8 cellular contexts compared by ENCODE assay signal in genomic region chr17:40178021-40178601, GRCh38. TPM values are rescaled to one million over a fixed set of nuclear protein-coding genes. Genes with fewer than 3 reads are reported as not detected.
A peak's percentile ranks its signal among the peaks of the same experiment; 100 is the strongest.
DNase-seq lines count a peak whose midpoint lies in the region; ATAC-seq and TF ChIP-seq lines count a peak whose summit lies in the region.

No MANE protein-coding gene starts in this region.

- H3K27ac ChIP-seq in OCI-LY1 (ENCODE audit: low read depth, low read length, poor library complexity, severe bottlenecking) (no peak overlapping the region), esophagus (ENCODE audit: low read depth in 2 of 2, low read length in 1 of 2) (peak overlapping the region; percentile 97 to 98)

- H3K9me3 Mint-ChIP-seq in Caco-2 (ENCODE audit: unreplicated experiment): no peaks in the 10 kb centered on the region
- no peaks in the 10 kb centered on the region for H3K9me3 Mint-ChIP-seq in osteocyte (ENCODE audit: unreplicated experiment)

- BruUV-seq in Caco-2 (replicated peaks; lab: Mats Ljungman, UMichigan): no TSS peak

- no peak for ATAC-seq in HG03159 (IDR thresholded peaks at IDR 0.05; ENCODE audit: unreplicated experiment)
- no peak for ATAC-seq in HG02973 (IDR thresholded peaks at IDR 0.05; ENCODE audit: unreplicated experiment)

- no peaks in the 10 kb centered on the region for H4K20me1 ChIP-seq in OCI-LY1 (ENCODE audit: insufficient read depth, low read length)

- H3K27ac Mint-ChIP-seq in Caco-2 (ENCODE audit: unreplicated experiment): peak overlapping the region; percentile 22
- H3K27ac Mint-ChIP-seq in osteocyte (ENCODE audit: unreplicated experiment): no peak overlapping the region

- no peaks in the 10 kb centered on the region for H3F3A ChIP-seq in OCI-LY1 (ENCODE audit: insufficient read depth, low read length)

- H3K4me1 ChIP-seq in Caco-2: peaks cover 15% of the 10 kb centered on the region
- peaks cover 15% of the 10 kb centered on the region for H3K4me1 ChIP-seq in OCI-LY1 (ENCODE audit: insufficient read depth, low read length, severe bottlenecking)
- peaks cover 3 to 6% of the 10 kb centered on the region in 2 donors for H3K4me1 ChIP-seq in esophagus (ENCODE audit: control insufficient read depth in 2 of 2, insufficient read depth in 2 of 2, low read length in 1 of 2)

- POLR2A ChIA-PET in Caco-2 (lab: Charles Lee): interaction anchor here (0.6 kb wide), 1 partner anchor 29 kb away, joined by 4 read pairs; no protein-coding TSS in a partner anchor

- H3K4me3 Mint-ChIP-seq in Caco-2 (ENCODE audit: unreplicated experiment) (peak overlapping the region; percentile 64), osteocyte (ENCODE audit: unreplicated experiment) (peak overlapping the region; percentile 32)

- DNase-seq in Caco-2: no peak
- DNase-seq in osteocyte (ENCODE audit: extremely low spot score, unreplicated experiment): no peak
- DNase-seq in DMS153 (lab: John Stamatoyannopoulos, UW): no peak
- no peak for DNase-seq in OCI-M2 (lab: John Stamatoyannopoulos, UW; ENCODE audit: unreplicated experiment)

- H3K9ac ChIP-seq in OCI-LY1 (ENCODE audit: low read length): no peak overlapping the region; the same call in 1 of the 2 replicates

- peak overlapping the region; percentile 65; the same call in 1 of the 2 replicates for H3K4me2 ChIP-seq in OCI-LY1 (ENCODE audit: low read length)

- H3K4me3 ChIP-seq in Caco-2 (ENCODE audit: low read depth, low read length) (peak overlapping the region; percentile 68), OCI-LY1 (ENCODE audit: low read depth, low read length, poor library complexity, severe bottlenecking) (peak overlapping the region; percentile 51), esophagus (ENCODE audit: low read depth in 1 of 2, low read length in 2 of 2) (peak overlapping the region; percentile 80 to 85)

- H3K27me3 ChIP-seq in Caco-2 (replicated peaks; ENCODE audit: control insufficient read depth, insufficient read depth, low read length) (no peaks in the 10 kb centered on the region), OCI-LY1 (ENCODE audit: insufficient read depth, low read length) (no peaks in the 10 kb centered on the region; the same call in 1 of the 2 replicates), esophagus (ENCODE audit: control insufficient read depth in 1 of 2, insufficient read depth in 2 of 2, low read length in 2 of 2) (no peaks in the 10 kb centered on the region)

- CTCF ChIA-PET in Caco-2 (lab: Charles Lee): interaction anchor here (0.6 to 1.0 kb wide), 4 partner anchors 10 to 163 kb away, joined by 3 to 6 read pairs (median 3); partner anchors contain the start of genes CSF3 and WIPF2

- TF ChIP-seq CTCF in Caco-2 (IDR thresholded peaks at IDR 0.05; ENCODE audit: insufficient read depth in 1 of 2, low read depth in 1 of 2, low read length in 1 of 2, severe bottlenecking in 1 of 2, unreplicated experiment in 1 of 2) (no peak), OCI-LY1 (IDR thresholded peaks at IDR 0.05; ENCODE audit: low read length) (peak; percentile 17), osteocyte (IDR thresholded peaks at IDR 0.05) (no peak)

- no peaks in the 10 kb centered on the region for H3K79me2 ChIP-seq in OCI-LY1 (ENCODE audit: insufficient read depth, low read length)

- H2AFZ ChIP-seq in OCI-LY1 (ENCODE audit: low read length): no peak overlapping the region

- 26 to 29% methylated on average over 24 to 46 of the region's 46 CpGs for WGBS in esophagus, 2 donors

- H3K9me3 ChIP-seq in Caco-2: no peaks in the 10 kb centered on the region
- H3K9me3 ChIP-seq in OCI-LY1 (ENCODE audit: low read length): no peaks in the 10 kb centered on the region
- no peaks in the 10 kb centered on the region for H3K9me3 ChIP-seq in esophagus (ENCODE audit: control insufficient read depth in 2 of 2, insufficient read depth in 1 of 2, low read depth in 1 of 2, low read length in 1 of 2)

- peaks cover 21% of the 10 kb centered on the region for H3K4me1 Mint-ChIP-seq in Caco-2 (ENCODE audit: low read depth, unreplicated experiment)
- H3K4me1 Mint-ChIP-seq in osteocyte (ENCODE audit: unreplicated experiment): peaks cover 22% of the 10 kb centered on the region

- H3K36me3 ChIP-seq in Caco-2 (ENCODE audit: control insufficient read depth, insufficient read depth, low read length) (peaks cover 1% of the 10 kb centered on the region; the same call in 1 of the 2 replicates), OCI-LY1 (ENCODE audit: insufficient read depth, low read length) (peaks cover 13% of the 10 kb centered on the region; the same call in 1 of the 2 replicates), esophagus (ENCODE audit: control insufficient read depth in 2 of 2, insufficient read depth in 2 of 2, low read length in 1 of 2) (peaks cover 0 to 2% of the 10 kb centered on the region in 2 donors)

- H3K36me3 Mint-ChIP-seq in Caco-2 (ENCODE audit: insufficient read depth, unreplicated experiment) (peaks cover 42% of the 10 kb centered on the region), osteocyte (ENCODE audit: unreplicated experiment) (peaks cover 12% of the 10 kb centered on the region)

- intact Hi-C loops in Caco-2 (cut with micrococcal nuclease; ENCODE audit: unreplicated experiment): no loop called here

- H3K27me3 Mint-ChIP-seq in Caco-2 (ENCODE audit: insufficient read depth, unreplicated experiment): no peaks in the 10 kb centered on the region
- H3K27me3 Mint-ChIP-seq in osteocyte (ENCODE audit: unreplicated experiment): no peaks in the 10 kb centered on the region

- H3K9me2 ChIP-seq in OCI-LY1 (ENCODE audit: low read depth, low read length): no peaks in the 10 kb centered on the region

RNA-seq across cellular contexts. Expression of gene RAPGEFL1, which starts 0.8 kb away (rescaled TPM):
- total RNA-seq in Caco-2 (2022) (13.2 and 15.0 TPM in 2 replicates), osteocyte (5.7 and 6.8 TPM in 2 replicates)
- 100 to 1,000 TPM; 109 to 282 TPM for polyA plus RNA-seq in esophagus

RNA-seq across cellular contexts. Expression of gene CASC3, which starts 37.8 kb away (rescaled TPM):
- total RNA-seq in Caco-2 (2022): 102 and 110 TPM in 2 replicates
- 10 to 100 TPM; 24.3 to 24.6 TPM for polyA plus RNA-seq in esophagus
- total RNA-seq in osteocyte: 87.5 and 90.9 TPM in 2 replicates

RNA-seq across cellular contexts. Expression of gene WIPF2, which starts 41.0 kb away (rescaled TPM):
- total RNA-seq in Caco-2 (2022): 33.4 and 38.3 TPM in 2 replicates
- 10 to 100 TPM in 1 of 2 donors, 1 to 10 TPM in 1; 9.1 to 15.3 TPM for polyA plus RNA-seq in esophagus
- total RNA-seq in osteocyte: 28.3 and 28.6 TPM in 2 replicates

RNA-seq across cellular contexts. Expression of gene MSL1, which starts 56.3 kb away (rescaled TPM):
- total RNA-seq in Caco-2 (2022) (82.6 and 86.9 TPM in 2 replicates), osteocyte (85.9 and 86.8 TPM in 2 replicates)
- 10 to 100 TPM; 42.1 to 59.5 TPM for polyA plus RNA-seq in esophagus
